3 cellular contexts compared by ENCODE assay signal in genomic region chr10:98817396-98817795, GRCh38.
"Had no signal": no experiment of that assay in that cellular context is flagged by ENCODE, and none has a peak within 500 bp of the region (broad histone marks: within the 10 kb centered on the region; RNA-seq: fewer than 3 reads in every experiment).

No MANE protein-coding gene starts in this region.

- ATAC-seq: GM12878 had no signal

- H3K4me3 ChIP-seq: GM12878 had no signal

- DNase-seq: GDM1, GF-D8 had no signal
